Comparison of ENCODE assay signal across 26 cellular contexts in genomic region chr12:27257104-27257848, GRCh38. TPM values are rescaled to one million over a fixed set of nuclear protein-coding genes. Genes with fewer than 3 reads are reported as not detected.
DNase-seq lines count a peak whose midpoint lies in the region; FAIRE-seq and TF ChIP-seq lines count a peak whose summit lies in the region.
"Had no signal": no experiment of that assay in that cellular context is flagged by ENCODE, and none has a peak within 500 bp of the region (broad histone marks: within the 10 kb centered on the region; RNA-seq: fewer than 3 reads in every experiment).

No MANE protein-coding gene starts in this region.

- no peak for TF ChIP-seq POLR2A in GM12891 (IDR thresholded peaks at IDR 0.05; ENCODE audit: low read depth, low read length)

- no peaks in the 10 kb centered on the region for H3K27me3 ChIP-seq in adipocyte (replicated peaks; ENCODE audit: control insufficient read depth, insufficient read depth, low read length)
- H3K27me3 ChIP-seq in tibial artery = no peaks in the 10 kb centered on the region
- H3K27me3 ChIP-seq: adrenal gland, SJCRH30, vagina had no signal

- H3K4me3 ChIP-seq in adipocyte (ENCODE audit: low read length) = no peak overlapping the region
- H3K4me3 ChIP-seq in tibial artery = no peak overlapping the region
- H3K4me3 ChIP-seq: adrenal gland, SJCRH30, skin epidermis, vagina had no signal

- peak overlapping the region; percentile 85 to 96 for H3K27ac ChIP-seq in tibial artery
- H3K27ac ChIP-seq: adrenal gland, SJCRH30, skin epidermis, vagina had no signal

- intact Hi-C loops in tibial artery (cut with DNase I; ENCODE audit: low total_unique reads) = no loop called here

- no peak for TF ChIP-seq CTCF in tibial artery (IDR thresholded peaks at IDR 0.05)

- DNase-seq in GM12891 (ENCODE audit: insufficient read length, low spot score) (no peak), adipocyte (ENCODE audit: low read depth) (no peak), iris pigment epithelial cell (ENCODE audit: low read depth) (peak; percentile 11), tibial artery (no peak), NCI-H2107 treated with DMSO at 0.1 percent for 48 hours (lab: John Stamatoyannopoulos, UW; ENCODE audit: unreplicated experiment) (no peak), DMS79 (lab: John Stamatoyannopoulos, UW) (no peak), T1000 (lab: John Stamatoyannopoulos, UW) (no peak)
- DNase-seq: activated naive CD4-positive, alpha-beta T cell; activated T-cell treated with anti-CD3 and anti-CD28 coated beads, Interleukin-2, amount 50 U/mL, for 24 hours; adrenal gland; AML-193; CD8-positive, alpha-beta memory T cell; cortex of kidney; DMS53; glutamatergic neuron; H7; NCI-H1092 treated with DMSO at 0.1 percent for 48 hours; NCI-H187 treated with DMSO at 0.1 percent for 48 hours; NCI-H2227 treated with DMSO at 0.1 percent for 48 hours; NCI-H69; SJCRH30; stimulated activated CD4-positive, alpha-beta T cell treated with anti-CD3 and anti-CD28 coated beads, Interleukin-1b, Interleukin-23, amount 100 ng/mL, for 48 hours; substantia nigra; T-helper 1 cell had no signal

- no peaks in the 10 kb centered on the region for H3K9me3 ChIP-seq in adipocyte (ENCODE audit: control insufficient read depth, low read length)
- H3K9me3 ChIP-seq in tibial artery = no peaks in the 10 kb centered on the region
- H3K9me3 ChIP-seq: adrenal gland, SJCRH30, vagina had no signal

- peak; percentile 33 for FAIRE-seq in GM12891 (lab: Jason Lieb, UNC)

- peaks cover 20% of the 10 kb centered on the region for H3K36me3 ChIP-seq in adipocyte (ENCODE audit: control insufficient read depth, insufficient read depth, low read length, severe bottlenecking)
- no peaks in the 10 kb centered on the region for H3K36me3 ChIP-seq in tibial artery
- H3K36me3 ChIP-seq: adrenal gland, vagina had no signal

- H3K4me1 ChIP-seq in adipocyte (ENCODE audit: control insufficient read depth, insufficient read depth, low read length) (peaks cover 68% of the 10 kb centered on the region), tibial artery (peaks cover 0 to 100% (median 53%) of the 10 kb centered on the region in 4 donors)
- H3K4me1 ChIP-seq: SJCRH30 had no signal

- H3K9ac ChIP-seq in adipocyte (ENCODE audit: low read length) = peak overlapping the region; percentile 41

TF ChIP-seq in GM12891, 5 proteins besides CTCF, POLR2A, EP300 and RAD21:
- no peak for TF ChIP-seq POU2F2 (IDR thresholded peaks at IDR 0.05; ENCODE audit: low read depth, low read length)

RNA-seq across cellular contexts. Expression of gene STK38L, which starts 13.2 kb away (rescaled TPM):
- polyA plus RNA-seq in GM12891 (2012; ENCODE audit: low read depth, missing spikeins) = 39.9 TPM
